Comparison of ENCODE assay signal across 8 cellular contexts in the genomic region with DNA sequence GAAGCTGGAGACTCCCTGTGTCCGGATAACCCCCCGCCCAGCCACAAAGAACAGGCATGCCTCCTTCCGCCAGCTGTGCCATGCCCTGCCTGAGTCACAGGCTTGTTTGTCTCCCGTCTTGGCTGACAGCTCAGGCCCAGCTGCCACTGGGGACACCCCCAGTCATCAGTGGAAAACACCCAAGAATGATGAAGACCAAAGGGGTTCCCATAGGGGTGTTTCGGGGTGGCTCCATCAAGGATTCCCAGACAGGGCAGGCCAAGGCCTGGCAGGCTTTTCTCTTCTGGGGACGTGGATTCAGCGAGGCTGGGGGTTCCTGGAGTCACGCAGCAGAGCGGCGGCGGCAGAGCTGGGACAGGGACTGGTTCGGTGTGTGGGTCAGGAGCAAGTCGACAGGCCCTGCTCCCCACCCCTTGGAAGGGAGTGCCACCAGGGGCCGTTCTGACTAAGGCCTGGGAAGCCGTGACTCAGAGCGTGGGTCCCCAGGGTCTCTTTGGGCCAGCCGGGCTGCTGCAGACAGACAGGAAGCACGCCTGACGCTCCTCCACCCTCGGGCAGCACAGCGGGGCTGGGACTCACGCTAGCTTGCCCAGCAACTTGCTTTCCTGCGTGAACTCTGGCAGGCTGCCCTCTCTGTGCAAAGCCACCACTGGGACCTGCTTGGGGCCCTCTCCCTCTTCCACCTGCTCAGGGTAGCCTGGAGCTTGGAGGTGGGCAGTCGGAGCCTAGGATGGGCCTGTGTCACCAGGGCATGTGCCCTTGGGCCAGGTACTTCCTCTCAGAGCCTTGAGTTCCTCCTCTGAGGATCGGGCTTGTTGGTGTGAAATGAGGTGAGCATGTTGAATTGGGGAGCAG. TPM values are rescaled to one million over a fixed set of nuclear protein-coding genes. Genes with fewer than 3 reads are reported as not detected.
DNase-seq lines count a peak whose midpoint lies in the region; ATAC-seq and TF ChIP-seq lines count a peak whose summit lies in the region.
"Not testable (repeated sequence)": the region's sequence is repeated elsewhere in the genome, so short reads cannot be mapped to it uniquely, and the experiment has no call there.

No MANE protein-coding gene starts in this region.

- not testable (repeated sequence) for H3K4me2 ChIP-seq in trophoblast cell (ENCODE audit: low read length)

- H3K9ac ChIP-seq in trophoblast cell (ENCODE audit: low read length) = not testable (repeated sequence)

- DNase-seq in GM06990 (ENCODE audit: extremely low read depth, insufficient read length) (peak; percentile 85), anterior cingulate cortex (lab: John Stamatoyannopoulos, UW) (peak in 42 of 58 donors; percentile 15 to 94 (median 50)), heart left ventricle (peak; percentile 82 to 95 (median 91)), trophoblast cell (peak; percentile 9 to 25)

- not testable (repeated sequence) for H3K79me2 ChIP-seq in trophoblast cell (ENCODE audit: control insufficient read depth, insufficient read depth, low read length, poor library complexity)

- peaks cover 19% of the 10 kb centered on the region for H3K4me1 Mint-ChIP-seq in T-helper 1 cell treated with Interleukin-12 subunit alpha and Interleukin-12 subunit beta and Interleukin-4 antibody, amounts not matched to agents 30 μg/mL and 1 μg/mL, for 36 hours (ENCODE audit: low read depth)

- not testable (repeated sequence) for H4K91ac ChIP-seq in trophoblast cell (ENCODE audit: low read depth, low read length)

- ATAC-seq in GM21528 (IDR thresholded peaks at IDR 0.05; ENCODE audit: low FRiP score, unreplicated experiment) (peak; percentile 52), HG03442 (IDR thresholded peaks at IDR 0.05; ENCODE audit: unreplicated experiment) (peak; percentile 57), heart left ventricle (peak in 3 of 4 donors; percentile 43 to 57 (median 47))

- not testable (repeated sequence) for H3K23ac ChIP-seq in trophoblast cell (ENCODE audit: low read length)

- not testable (repeated sequence) for H3K79me1 ChIP-seq in trophoblast cell (ENCODE audit: low read length)

- not testable (repeated sequence) for H3K27me3 Mint-ChIP-seq in T-helper 1 cell treated with Interleukin-12 subunit alpha and Interleukin-12 subunit beta and Interleukin-4 antibody, amounts not matched to agents 30 μg/mL and 1 μg/mL, for 36 hours (ENCODE audit: low read depth)

- H4K8ac ChIP-seq in trophoblast cell (ENCODE audit: low read depth, low read length) = not testable (repeated sequence)

- not testable (repeated sequence) for H3K27me3 ChIP-seq in GM06990 (replicated peaks; ENCODE audit: control insufficient read depth, insufficient read depth, low read length); heart left ventricle; trophoblast cell (ENCODE audit: insufficient read depth, low read length)

- H3K4me3 ChIP-seq in GM06990 (replicated peaks; ENCODE audit: low read depth, low read length); trophoblast cell (ENCODE audit: low read depth, low read length): not testable (repeated sequence)
- H3K4me3 ChIP-seq in heart left ventricle = peak overlapping the region in 3 of 12 donors; percentile 1 to 12 (median 11)

- H3K27ac Mint-ChIP-seq in T-helper 1 cell treated with Interleukin-12 subunit alpha and Interleukin-12 subunit beta and Interleukin-4 antibody, amounts not matched to agents 30 μg/mL and 1 μg/mL, for 36 hours = peak overlapping the region; percentile 85

- peaks cover 12 to 80% (median 50%) of the 10 kb centered on the region in 12 donors for H3K4me1 ChIP-seq in heart left ventricle
- H3K4me1 ChIP-seq in trophoblast cell (ENCODE audit: control insufficient read depth in 1 of 2, insufficient read depth in 2 of 2, low read length in 2 of 2) = not testable (repeated sequence)

- not testable (repeated sequence) for H2BK12ac ChIP-seq in trophoblast cell (ENCODE audit: low read length)

- peak overlapping the region in 11 of 12 donors; percentile 19 to 85 (median 62) for H3K27ac ChIP-seq in heart left ventricle
- H3K27ac ChIP-seq in trophoblast cell (ENCODE audit: low read depth, low read length) = not testable (repeated sequence)
- peak overlapping the region; percentile 50 for H3K27ac ChIP-seq in temporal lobe (ENCODE audit: low read depth, low read length)

- not testable (repeated sequence) for H3K36me3 ChIP-seq in GM06990 (ENCODE audit: control insufficient read depth, insufficient read depth, low read length); heart left ventricle; trophoblast cell (ENCODE audit: control insufficient read depth in 1 of 2, insufficient read depth in 2 of 2, low read length in 2 of 2)

- not testable (repeated sequence) for H3K36me3 Mint-ChIP-seq in T-helper 1 cell treated with Interleukin-12 subunit alpha and Interleukin-12 subunit beta and Interleukin-4 antibody, amounts not matched to agents 30 μg/mL and 1 μg/mL, for 36 hours (ENCODE audit: low read depth)

- intact Hi-C loops in heart left ventricle (cut with DNase I) = loop anchor here in 4 of 10 donors (2.0 to 10.0 kb wide), 5 partner anchors 50 to 118 kb away; a partner anchor contains a TSS

- not testable (repeated sequence) for H2AK5ac ChIP-seq in trophoblast cell (ENCODE audit: low read length)

- not testable (repeated sequence) for H3K4ac ChIP-seq in trophoblast cell (ENCODE audit: low read depth, low read length)

- not testable (repeated sequence) for H2BK5ac ChIP-seq in trophoblast cell (ENCODE audit: low read depth, low read length, poor library complexity)

- not testable (repeated sequence) for H3K18ac ChIP-seq in trophoblast cell (ENCODE audit: low read length)

- not testable (repeated sequence) for H3K9me3 Mint-ChIP-seq in T-helper 1 cell treated with Interleukin-12 subunit alpha and Interleukin-12 subunit beta and Interleukin-4 antibody, amounts not matched to agents 30 μg/mL and 1 μg/mL, for 36 hours

- not testable (repeated sequence) for H2AFZ ChIP-seq in trophoblast cell (ENCODE audit: insufficient read depth, low read length, poor library complexity)

- H3K9me3 ChIP-seq in heart left ventricle; trophoblast cell (ENCODE audit: insufficient read depth, low read depth, low read length): not testable (repeated sequence)

- not testable (repeated sequence) for TF ChIP-seq POLR2A in heart left ventricle (IDR thresholded peaks at IDR 0.05)

- not testable (repeated sequence) for H2BK120ac ChIP-seq in trophoblast cell (ENCODE audit: insufficient read depth, low read length, poor library complexity)

- not testable (repeated sequence) for H4K12ac ChIP-seq in trophoblast cell (ENCODE audit: low read depth, low read length)

- not testable (repeated sequence) for TF ChIP-seq CTCF in GM06990 (IDR thresholded peaks at IDR 0.05; ENCODE audit: insufficient read depth, low read length, poor library complexity, severe bottlenecking)
- peak in 1 of 12 donors; percentile 22 for TF ChIP-seq CTCF in heart left ventricle (IDR thresholded peaks at IDR 0.05)

- WGBS in heart left ventricle, 4 donors = 29 to 45% (median 33%) methylated on average over 16 to 23 of the region's 25 CpGs
- WGBS in trophoblast cell (ENCODE audit: extremely low coverage, insufficient coverage, insufficient read length) = no CpG with 5 or more reads among the region's 25 CpGs

- not testable (repeated sequence) for H3K14ac ChIP-seq in trophoblast cell (ENCODE audit: low read length)

- not testable (repeated sequence) for H3K4me3 Mint-ChIP-seq in T-helper 1 cell treated with Interleukin-12 subunit alpha and Interleukin-12 subunit beta and Interleukin-4 antibody, amounts not matched to agents 30 μg/mL and 1 μg/mL, for 36 hours

RNA-seq across cellular contexts. Expression of a gene that starts 54.3 kb away (rescaled TPM):
- 10 to 100 TPM in 6 of 9 donors, 1 to 10 TPM in 3; 8.0 to 29.9 (median 13.9) TPM for total RNA-seq in heart left ventricle
- polyA plus RNA-seq in heart left ventricle = 10 to 100 TPM in 1 of 2 donors, 1 to 10 TPM in 1; 5.0 to 18.6 TPM
- 11.3 and 12.3 TPM in 2 replicates for polyA plus RNA-seq in trophoblast cell (2013)
- 10.6 TPM for total RNA-seq in temporal lobe

Comparison
In these comparisons a context has a peak if more than half of its experiments do, and no peak if none do; other contexts are left out.
1. DNase-seq: peak in every context shown above with its lines; median percentile 91 in heart left ventricle; 85 in GM06990; 50 in anterior cingulate cortex; 17 in trophoblast cell.